8 cellular contexts compared by ENCODE assay signal in genomic region chr5:32710859-32711692, GRCh38. TPM values are rescaled to one million over a fixed set of nuclear protein-coding genes. Genes with fewer than 3 reads are reported as not detected.
DNase-seq lines count a peak whose midpoint lies in the region; ATAC-seq and TF ChIP-seq lines count a peak whose summit lies in the region.

A gene with protein sequence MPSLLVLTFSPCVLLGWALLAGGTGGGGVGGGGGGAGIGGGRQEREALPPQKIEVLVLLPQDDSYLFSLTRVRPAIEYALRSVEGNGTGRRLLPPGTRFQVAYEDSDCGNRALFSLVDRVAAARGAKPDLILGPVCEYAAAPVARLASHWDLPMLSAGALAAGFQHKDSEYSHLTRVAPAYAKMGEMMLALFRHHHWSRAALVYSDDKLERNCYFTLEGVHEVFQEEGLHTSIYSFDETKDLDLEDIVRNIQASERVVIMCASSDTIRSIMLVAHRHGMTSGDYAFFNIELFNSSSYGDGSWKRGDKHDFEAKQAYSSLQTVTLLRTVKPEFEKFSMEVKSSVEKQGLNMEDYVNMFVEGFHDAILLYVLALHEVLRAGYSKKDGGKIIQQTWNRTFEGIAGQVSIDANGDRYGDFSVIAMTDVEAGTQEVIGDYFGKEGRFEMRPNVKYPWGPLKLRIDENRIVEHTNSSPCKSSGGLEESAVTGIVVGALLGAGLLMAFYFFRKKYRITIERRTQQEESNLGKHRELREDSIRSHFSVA (plus strand): TSS chr5:32711321. CDS start chr5:32711777, 456 bp downstream.

- H3K4me3 ChIP-seq in BLaER1 (peak within 1 kb of the TSS; percentile 62), brain microvascular endothelial cell (ENCODE audit: low read depth, low read length) (peak within 1 kb of the TSS; percentile 69), kidney epithelial cell (ENCODE audit: low read depth, low read length) (peak within 1 kb of the TSS; percentile 33)

- peaks cover 25 to 47% of the 10 kb centered on the region in 2 donors for H3K4me1 Mint-ChIP-seq in stimulated activated naive B cell treated with anti-CD40 and anti-IgM and Interleukin-4, amounts not matched to agents 10 μg/mL and 1 μg/mL and 100 μg/mL, for 72 hours

- H3K27ac ChIP-seq in BLaER1: no peak within 1 kb of the TSS
- peak within 1 kb of the TSS; percentile 3 for H3K27ac ChIP-seq in brain microvascular endothelial cell

- peak; percentile 87 for DNase-seq in KBM-7
- no peak for DNase-seq in brain microvascular endothelial cell
- DNase-seq in kidney epithelial cell (ENCODE audit: low read depth): no peak
- no peak for DNase-seq in stimulated activated naive B cell treated with anti-CD40 and anti-IgM and Interleukin-4, amounts not matched to agents 10 μg/mL and 1 μg/mL and 100 μg/mL, for 72 hours
- DNase-seq in NCI-H510A (lab: John Stamatoyannopoulos, UW): no peak

- peak within 1 kb of the TSS; percentile 77 for H3K4me2 ChIP-seq in BLaER1

- H3K27me3 ChIP-seq in BLaER1 (peaks cover 67% of the 10 kb centered on the region), brain microvascular endothelial cell (replicated peaks) (no peaks in the 10 kb centered on the region), kidney epithelial cell (ENCODE audit: control insufficient read depth, insufficient read depth, low read length) (peaks cover 42% of the 10 kb centered on the region)

- H3K36me3 Mint-ChIP-seq in stimulated activated naive B cell treated with anti-CD40 and anti-IgM and Interleukin-4, amounts not matched to agents 10 μg/mL and 1 μg/mL and 100 μg/mL, for 72 hours: no peaks in the 10 kb centered on the region

- peak in 1 of 2 donors; percentile 10 for ATAC-seq in stimulated activated naive B cell treated with anti-CD40 and anti-IgM and Interleukin-4, amounts not matched to agents 10 μg/mL and 1 μg/mL and 100 μg/mL, for 72 hours (replicated peaks)
- ATAC-seq in GM19463 (IDR thresholded peaks at IDR 0.05; ENCODE audit: unreplicated experiment) (no peak), GM19395 (IDR thresholded peaks at IDR 0.05; ENCODE audit: unreplicated experiment) (no peak)

- H3K4me1 ChIP-seq in BLaER1: no peaks in the 10 kb centered on the region

- peak within 1 kb of the TSS; percentile 88 for H3K27ac Mint-ChIP-seq in stimulated activated naive B cell treated with anti-CD40 and anti-IgM and Interleukin-4, amounts not matched to agents 10 μg/mL and 1 μg/mL and 100 μg/mL, for 72 hours

- peaks cover 56 to 71% of the 10 kb centered on the region in 2 donors for H3K27me3 Mint-ChIP-seq in stimulated activated naive B cell treated with anti-CD40 and anti-IgM and Interleukin-4, amounts not matched to agents 10 μg/mL and 1 μg/mL and 100 μg/mL, for 72 hours

- TF ChIP-seq CTCF in brain microvascular endothelial cell (IDR thresholded peaks at IDR 0.05; ENCODE audit: low read depth, low read length, missing control alignments) (no peak), kidney epithelial cell (IDR thresholded peaks at IDR 0.05; ENCODE audit: insufficient read depth, low read length, poor library complexity, severe bottlenecking) (no peak)

- H3K9me3 ChIP-seq in BLaER1: peaks cover 46% of the 10 kb centered on the region

- no peaks in the 10 kb centered on the region for H3K9me3 Mint-ChIP-seq in stimulated activated naive B cell treated with anti-CD40 and anti-IgM and Interleukin-4, amounts not matched to agents 10 μg/mL and 1 μg/mL and 100 μg/mL, for 72 hours

- in situ Hi-C loops in KBM-7 (cut with MboI; ENCODE audit: low pct_unique_long_range_greater_than_20kb, low sequenced_read_pairs): no loop called here
- in situ Hi-C loops in brain microvascular endothelial cell (cut with HindIII; ENCODE audit: low pct_ligation_motif_present, low sequenced_read_pairs): no loop called here

- H3K4me3 Mint-ChIP-seq in stimulated activated naive B cell treated with anti-CD40 and anti-IgM and Interleukin-4, amounts not matched to agents 10 μg/mL and 1 μg/mL and 100 μg/mL, for 72 hours: peak within 1 kb of the TSS; percentile 74 to 86

- no peak within 1 kb of the TSS for H3K9ac ChIP-seq in BLaER1

- no peaks in the 10 kb centered on the region for H4K20me1 ChIP-seq in BLaER1

- H3K36me3 ChIP-seq in BLaER1 (no peaks in the 10 kb centered on the region), brain microvascular endothelial cell (replicated peaks) (no peaks in the 10 kb centered on the region), kidney epithelial cell (ENCODE audit: control insufficient read depth, insufficient read depth, low read length) (no peaks in the 10 kb centered on the region)

RNA-seq across cellular contexts. Expression of the gene that starts here (rescaled TPM):
- total RNA-seq in kidney epithelial cell: 0.07 and 0.13 TPM in 2 replicates
